In genomic region chr7:116776610-116777289, GRCh38 we compare ENCODE assay signal across 9 cellular contexts.
DNase-seq lines count a peak whose midpoint lies in the region; ATAC-seq, FAIRE-seq and TF ChIP-seq lines count a peak whose summit lies in the region.
"Had no signal": no experiment of that assay in that cellular context is flagged by ENCODE, and none has a peak within 500 bp of the region (broad histone marks: within the 10 kb centered on the region; RNA-seq: fewer than 3 reads in every experiment).

No MANE protein-coding gene starts in this region.

- peaks cover 9% of the 10 kb centered on the region for H3K27me3 Mint-ChIP-seq in activated T-helper 2 cell treated with anti-CD3 and anti-CD28 coated beads, Interferon-gamma antibody, Interleukin-2, Interleukin-4, amounts not matched to agents 10 μg/mL and 5 μg/mL and 100 μg/mL, durations not matched to agents 14 hours and 24 hours and 36 hours (ENCODE audit: low read depth)

- H4K20me1 ChIP-seq in fibroblast of lung (ENCODE audit: control insufficient read depth, extremely low read depth, insufficient read depth, low read length): no peaks in the 10 kb centered on the region

- H3K9me3 Mint-ChIP-seq in activated T-helper 2 cell treated with anti-CD3 and anti-CD28 coated beads, Interferon-gamma antibody, Interleukin-2, Interleukin-4, amounts not matched to agents 10 μg/mL and 5 μg/mL and 100 μg/mL, durations not matched to agents 14 hours and 24 hours and 36 hours: no peaks in the 10 kb centered on the region

- ATAC-seq in HG02852 (IDR thresholded peaks at IDR 0.05; ENCODE audit: unreplicated experiment): no peak

- no peak overlapping the region for H3K4me3 ChIP-seq in fibroblast of lung (replicated peaks in 1 of 4; ENCODE audit: control extremely low read depth in 1 of 4, insufficient read depth in 1 of 4, low read depth in 3 of 4, low read length in 4 of 4)

- no peak overlapping the region for H3K4me3 Mint-ChIP-seq in activated T-helper 2 cell treated with anti-CD3 and anti-CD28 coated beads, Interferon-gamma antibody, Interleukin-2, Interleukin-4, amounts not matched to agents 10 μg/mL and 5 μg/mL and 100 μg/mL, durations not matched to agents 14 hours and 24 hours and 36 hours (ENCODE audit: low read depth)

- FAIRE-seq in urothelium cell line (lab: Jason Lieb, UNC): no peak

- H3K27ac ChIP-seq in fibroblast of lung (ENCODE audit: insufficient read depth, low read length): peak overlapping the region; percentile 66

- H3K9me3 ChIP-seq in fibroblast of lung (ENCODE audit: control insufficient read depth, insufficient read depth, low read depth, low read length): no peaks in the 10 kb centered on the region

- no peak overlapping the region for H2AFZ ChIP-seq in fibroblast of lung (ENCODE audit: low read length)

- intact Hi-C loops in activated T-helper 2 cell treated with anti-CD3 and anti-CD28 coated beads, Interferon-gamma antibody, Interleukin-2, Interleukin-4, amounts not matched to agents 10 μg/mL and 5 μg/mL and 100 μg/mL, durations not matched to agents 14 hours and 24 hours and 36 hours (cut with micrococcal nuclease): no loop called here

- no peaks in the 10 kb centered on the region for H3K27me3 ChIP-seq in fibroblast of lung (ENCODE audit: control insufficient read depth, insufficient read depth, low read length)

- H3K4me1 ChIP-seq in fibroblast of lung (ENCODE audit: control insufficient read depth, extremely low read depth, insufficient read depth, low read length): peaks cover 40% of the 10 kb centered on the region

- H3K4me2 ChIP-seq in fibroblast of lung (ENCODE audit: extremely low read depth, insufficient read depth, low read length): no peak overlapping the region

- DNase-seq in stimulated activated CD4-positive, alpha-beta T cell treated with anti-CD3 and anti-CD28 coated beads, Interleukin-15, amount 100 ng/mL, for 24 hours: peak; percentile 3
- DNase-seq in stimulated activated CD4-positive, alpha-beta T cell treated with anti-CD3 and anti-CD28 coated beads, Interleukin-2, amount 100 ng/mL, for 24 hours: no peak
- DNase-seq in HS-5 (ENCODE audit: low read depth): peak; percentile 63
- peak; percentile 72 to 95 for DNase-seq in fibroblast of lung (ENCODE audit: low read depth in 2 of 2)
- peak; percentile 54 for DNase-seq in urothelium cell line (ENCODE audit: low spot score)
- no peak for DNase-seq in GM10266 (ENCODE audit: extremely low spot score)
- DNase-seq in activated T-helper 2 cell treated with anti-CD3 and anti-CD28 coated beads, Interferon-gamma antibody, Interleukin-2, Interleukin-4, amounts not matched to agents 10 μg/mL and 5 μg/mL and 100 μg/mL, durations not matched to agents 14 hours and 24 hours and 36 hours (ENCODE audit: low spot score): no peak
- DNase-seq: stimulated activated CD4-positive, alpha-beta T cell treated with anti-CD3 and anti-CD28 coated beads, Interleukin-4, amount 100 ng/mL, for 1 hour had no signal

- H3K9ac ChIP-seq in fibroblast of lung (ENCODE audit: insufficient read depth, low read length): no peak overlapping the region

- TF ChIP-seq CTCF in fibroblast of lung (conservative IDR thresholded peaks at IDR 0.05 in 1 of 2, IDR thresholded peaks at IDR 0.05 in 1 of 2; ENCODE audit: low read depth in 1 of 2, low read length in 2 of 2): no peak
- TF ChIP-seq CTCF in GM10266 (IDR thresholded peaks at IDR 0.05; ENCODE audit: control insufficient read depth, insufficient read depth, low read depth, missing control alignments): no peak

- H3K36me3 ChIP-seq in fibroblast of lung (ENCODE audit: control insufficient read depth, insufficient read depth, low read length): peaks cover 3% of the 10 kb centered on the region

- no peak overlapping the region for H3K27ac Mint-ChIP-seq in activated T-helper 2 cell treated with anti-CD3 and anti-CD28 coated beads, Interferon-gamma antibody, Interleukin-2, Interleukin-4, amounts not matched to agents 10 μg/mL and 5 μg/mL and 100 μg/mL, durations not matched to agents 14 hours and 24 hours and 36 hours

- H3K4me1 Mint-ChIP-seq in activated T-helper 2 cell treated with anti-CD3 and anti-CD28 coated beads, Interferon-gamma antibody, Interleukin-2, Interleukin-4, amounts not matched to agents 10 μg/mL and 5 μg/mL and 100 μg/mL, durations not matched to agents 14 hours and 24 hours and 36 hours (ENCODE audit: low read depth): peaks cover 3% of the 10 kb centered on the region

- no peaks in the 10 kb centered on the region for H3K79me2 ChIP-seq in fibroblast of lung (ENCODE audit: control insufficient read depth, insufficient read depth, low read length)

- no peaks in the 10 kb centered on the region for H3K36me3 Mint-ChIP-seq in activated T-helper 2 cell treated with anti-CD3 and anti-CD28 coated beads, Interferon-gamma antibody, Interleukin-2, Interleukin-4, amounts not matched to agents 10 μg/mL and 5 μg/mL and 100 μg/mL, durations not matched to agents 14 hours and 24 hours and 36 hours (ENCODE audit: low read depth)

Comparison
In these comparisons a context has a peak if more than half of its experiments do, and no peak if none do; other contexts are left out.
1. DNase-seq: peak in stimulated activated CD4-positive, alpha-beta T cell treated with anti-CD3 and anti-CD28 coated beads, Interleukin-15, amount 100 ng/mL, for 24 hours (single experiment), HS-5 (single experiment), fibroblast of lung (2 of 2) and urothelium cell line (single experiment); none in stimulated activated CD4-positive, alpha-beta T cell treated with anti-CD3 and anti-CD28 coated beads, Interleukin-2, amount 100 ng/mL, for 24 hours (0 of 2), GM10266 (single experiment) and activated T-helper 2 cell treated with anti-CD3 and anti-CD28 coated beads, Interferon-gamma antibody, Interleukin-2, Interleukin-4, amounts not matched to agents 10 μg/mL and 5 μg/mL and 100 μg/mL, durations not matched to agents 14 hours and 24 hours and 36 hours (single experiment).